In genomic region chr2:170711774-170712652, GRCh38 we compare ENCODE assay signal across 1 cellular context.
TF ChIP-seq lines count a peak whose summit lies in the region.

No MANE protein-coding gene starts in this region.

TF ChIP-seq in HepG2, 621 proteins besides CTCF, POLR2A, EP300 and RAD21 (continued from another document and continues in another):
- TF ChIP-seq BCLAF1 (IDR thresholded peaks at IDR 0.05) (no peak), ZHX2 (IDR thresholded peaks at IDR 0.05; ENCODE audit: low read depth) (peak; percentile 55; the same call in 1 of the 2 replicates), ZHX2 (CRISPR knock-in tag; IDR thresholded peaks at IDR 0.05; ENCODE audit: borderline replicate concordance) (peak; percentile 63; the same call in 1 of the 2 replicates), POLR2AphosphoS5 (IDR thresholded peaks at IDR 0.05; ENCODE audit: low read depth, low read length) (peak; percentile 75), ZNF747 (CRISPR knock-in tag; IDR thresholded peaks at IDR 0.05; ENCODE audit: borderline replicate concordance) (peak; percentile 57; the same call in 1 of the 2 replicates), MED13 (CRISPR knock-in tag; IDR thresholded peaks at IDR 0.05) (peak; percentile 96), ZNF770 (CRISPR knock-in tag; IDR thresholded peaks at IDR 0.05) (peak; percentile 10; the same call in 1 of the 2 replicates), SRSF9 (IDR thresholded peaks at IDR 0.05; ENCODE audit: borderline replicate concordance, insufficient read depth, low read depth, low read length, poor library complexity, severe bottlenecking) (no peak), MAFG (CRISPR knock-in tag; IDR thresholded peaks at IDR 0.05) (no peak), HNF4A (CRISPR knock-in tag; IDR thresholded peaks at IDR 0.05) (peak; percentile 88), NFAT5 (CRISPR knock-in tag; IDR thresholded peaks at IDR 0.05) (no peak; the same call in 1 of the 2 replicates), ZFP90 (CRISPR knock-in tag; IDR thresholded peaks at IDR 0.05; ENCODE audit: borderline replicate concordance) (peak; percentile 88), ZNF136 (CRISPR knock-in tag; IDR thresholded peaks at IDR 0.05; ENCODE audit: low read depth) (peak; percentile 43; the same call in 1 of the 2 replicates), MXI1 (IDR thresholded peaks at IDR 0.05; ENCODE audit: borderline replicate concordance, low read depth, low read length) (peak; percentile 81; the same call in 2 of the 3 replicates), RBM39 (IDR thresholded peaks at IDR 0.05; ENCODE audit: low read depth, low read length, poor library complexity, severe bottlenecking) (peak; percentile 81), ERF (CRISPR knock-in tag; IDR thresholded peaks at IDR 0.05) (peak; percentile 88), TOE1 (CRISPR knock-in tag; IDR thresholded peaks at IDR 0.05) (0 out of 2 replicates have a peak, but pooled peaks have one; percentile 25), RFX5 (IDR thresholded peaks at IDR 0.05; ENCODE audit: low read depth, low read length) (no peak), ZKSCAN1 (IDR thresholded peaks at IDR 0.05; ENCODE audit: low read length) (no peak; the same call in 1 of the 2 replicates), CENPX (CRISPR knock-in tag; IDR thresholded peaks at IDR 0.05) (peak; percentile 68; the same call in 1 of the 2 replicates), ZNF451 (CRISPR knock-in tag; IDR thresholded peaks at IDR 0.05) (peak; percentile 71; the same call in 1 of the 2 replicates), ZNF253 (CRISPR knock-in tag; IDR thresholded peaks at IDR 0.05; ENCODE audit: borderline replicate concordance) (no peak), ZNF75D (CRISPR knock-in tag; IDR thresholded peaks at IDR 0.05; ENCODE audit: borderline replicate concordance) (no peak), FIP1L1 (IDR thresholded peaks at IDR 0.05; ENCODE audit: borderline replicate concordance, insufficient read depth, low read depth, low read length) (peak; percentile 67; the same call in 1 of the 2 replicates), PCBP2 (optimal IDR thresholded peaks at IDR 0.05; ENCODE audit: low read depth, low read length, poor library complexity, severe bottlenecking) (no peak), ZSCAN21 (CRISPR knock-in tag; IDR thresholded peaks at IDR 0.05; ENCODE audit: borderline replicate concordance) (peak; percentile 92), NRL (CRISPR knock-in tag; IDR thresholded peaks at IDR 0.05; ENCODE audit: borderline replicate concordance) (peak; percentile 73; the same call in 1 of the 2 replicates), SP140L (CRISPR knock-in tag; IDR thresholded peaks at IDR 0.05; ENCODE audit: borderline replicate concordance) (0 out of 2 replicates have a peak, but pooled peaks have one; percentile 55), ZBTB7A (CRISPR knock-in tag; IDR thresholded peaks at IDR 0.05) (peak; percentile 90), SAP130 (CRISPR knock-in tag; IDR thresholded peaks at IDR 0.05; ENCODE audit: low read depth) (peak; percentile 96), MED1 (CRISPR knock-in tag; IDR thresholded peaks at IDR 0.05) (peak; percentile 95), ARNT (IDR thresholded peaks at IDR 0.05) (no peak), ZNF414 (CRISPR knock-in tag; IDR thresholded peaks at IDR 0.05) (peak; percentile 94), MXD3 (CRISPR knock-in tag; IDR thresholded peaks at IDR 0.05) (peak; percentile 65; the same call in 1 of the 2 replicates), NFE2L2 (IDR thresholded peaks at IDR 0.05; ENCODE audit: low read length) (no peak), DRAP1 (CRISPR knock-in tag; IDR thresholded peaks at IDR 0.05) (peak; percentile 72), EZH2 (conservative IDR thresholded peaks at IDR 0.05; ENCODE audit: low read depth, low read length) (no peak), NR2F2 (IDR thresholded peaks at IDR 0.05; ENCODE audit: borderline replicate concordance, low read depth) (peak; percentile 91), ZNF546 (CRISPR knock-in tag; conservative IDR thresholded peaks at IDR 0.05) (peak; percentile 82; the same call in 1 of the 2 replicates), ZNF280D (CRISPR knock-in tag; IDR thresholded peaks at IDR 0.05) (peak; percentile 87)
